Comparison of ENCODE assay signal across 8 cellular contexts in the genomic region with DNA sequence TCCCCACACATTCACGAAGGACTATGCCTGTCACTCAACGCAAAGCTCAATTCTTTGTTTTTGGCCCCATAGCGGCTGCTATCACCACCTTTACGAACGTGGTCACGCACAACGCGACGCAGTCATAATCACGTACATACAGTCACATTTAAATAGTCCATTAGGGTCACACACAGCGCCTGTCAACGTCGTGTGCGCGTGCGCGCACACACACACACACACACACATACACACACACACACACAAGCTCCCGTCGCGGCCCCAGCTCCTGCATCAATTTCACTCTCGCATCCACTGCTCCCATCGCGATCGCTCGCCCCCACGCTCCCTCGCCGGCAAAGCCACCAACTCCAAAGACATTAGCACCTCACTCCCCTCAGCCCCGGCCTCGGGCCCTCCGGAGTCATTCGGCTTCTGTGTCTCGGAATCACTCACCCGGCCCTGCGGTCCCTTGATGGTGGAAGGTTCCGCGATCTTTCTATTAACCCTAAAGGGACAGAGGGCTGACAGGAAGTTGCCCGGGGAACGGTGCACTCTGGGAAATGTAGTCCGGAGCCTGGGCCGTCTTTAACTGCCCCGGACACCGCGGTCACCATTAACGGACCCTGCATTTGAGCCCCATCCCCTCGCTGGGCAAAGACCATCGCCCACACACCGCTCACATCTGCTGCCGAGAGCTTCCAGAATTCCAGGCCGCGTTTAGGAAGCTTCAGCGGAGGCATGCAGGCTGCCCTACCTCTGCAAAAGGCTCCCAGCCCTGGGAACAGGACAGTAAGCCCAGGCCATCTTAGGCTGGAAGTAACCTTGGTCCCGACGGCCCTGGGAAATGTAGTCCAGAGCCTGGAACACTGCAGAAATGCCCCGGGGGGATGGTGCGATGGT. TPM values are rescaled to one million over a fixed set of nuclear protein-coding genes. Genes with fewer than 3 reads are reported as not detected.
DNase-seq lines count a peak whose midpoint lies in the region; FAIRE-seq and TF ChIP-seq lines count a peak whose summit lies in the region.

ZNF790 (minus strand) TSS at position 486 of the 882 bp plus-strand sequence. CDS start 12,768 bp downstream, outside the sequence.

- H3K9me3 ChIP-seq in astrocyte (ENCODE audit: insufficient read depth, low read depth, low read length) (no peaks in the 10 kb centered on the region), vagina (peaks cover 7% of the 10 kb centered on the region)

- TF ChIP-seq CTCF in GM06990 (IDR thresholded peaks at IDR 0.05; ENCODE audit: insufficient read depth, low read length, poor library complexity, severe bottlenecking) = no peak
- no peak for TF ChIP-seq CTCF in HFF-Myc (IDR thresholded peaks at IDR 0.05; ENCODE audit: low read depth, low read length, missing control alignments)
- no peak for TF ChIP-seq CTCF in astrocyte (IDR thresholded peaks at IDR 0.05; ENCODE audit: insufficient read depth, low read depth, low read length)
- TF ChIP-seq CTCF in vagina (IDR thresholded peaks at IDR 0.05) = no peak

- H3K4me2 ChIP-seq in astrocyte (ENCODE audit: low read length) = peak within 1 kb of the TSS; percentile 98

- intact Hi-C loops in vagina (cut with DNase I) = no loop called here

- FAIRE-seq in astrocyte (lab: Jason Lieb, UNC) = peak; percentile 49

- peak within 1 kb of the TSS; percentile 80 for H3K27ac ChIP-seq in astrocyte (ENCODE audit: low read depth, low read length)
- peak within 1 kb of the TSS; percentile 85 for H3K27ac ChIP-seq in rectal smooth muscle tissue (ENCODE audit: low read depth, low read length)
- H3K27ac ChIP-seq in vagina = peak within 1 kb of the TSS; percentile 80

- H3K4me3 Mint-ChIP-seq in T-helper 2 cell treated with Interferon-gamma antibody and Interleukin-4, amounts not matched to agents 5 μg/mL and 100 μg/mL, for 36 hours = no peak within 1 kb of the TSS
- H3K4me3 Mint-ChIP-seq in astrocyte (ENCODE audit: unreplicated experiment) = no peak within 1 kb of the TSS

- H3K27ac Mint-ChIP-seq in T-helper 2 cell treated with Interferon-gamma antibody and Interleukin-4, amounts not matched to agents 5 μg/mL and 100 μg/mL, for 36 hours = no peak within 1 kb of the TSS
- H3K27ac Mint-ChIP-seq in astrocyte (ENCODE audit: unreplicated experiment) = no peak within 1 kb of the TSS

- H4K20me1 ChIP-seq in astrocyte (ENCODE audit: insufficient read depth, low read length) = no peaks in the 10 kb centered on the region

- H3K9ac ChIP-seq in astrocyte (ENCODE audit: low read length) (peak within 1 kb of the TSS; percentile 89), rectal smooth muscle tissue (ENCODE audit: low read length) (peak within 1 kb of the TSS; percentile 76)

- TF ChIP-seq POLR2A in vagina (IDR thresholded peaks at IDR 0.05) = no peak

- peak within 1 kb of the TSS; percentile 98 for H2AFZ ChIP-seq in astrocyte (ENCODE audit: low read depth, low read length)

- H3K4me3 ChIP-seq in GM06990 (replicated peaks; ENCODE audit: low read depth, low read length) (peak within 1 kb of the TSS; percentile 86), HFF-Myc (replicated peaks; ENCODE audit: low read depth, low read length) (peak within 1 kb of the TSS; percentile 59), astrocyte (ENCODE audit: insufficient read depth, low read depth, low read length) (peak within 1 kb of the TSS; percentile 92), rectal smooth muscle tissue (ENCODE audit: low read length) (peak within 1 kb of the TSS; percentile 79), vagina (peak within 1 kb of the TSS; percentile 49 to 73)

- H3K9me3 Mint-ChIP-seq in T-helper 2 cell treated with Interferon-gamma antibody and Interleukin-4, amounts not matched to agents 5 μg/mL and 100 μg/mL, for 36 hours = peaks cover 50% of the 10 kb centered on the region
- peaks cover 37% of the 10 kb centered on the region for H3K9me3 Mint-ChIP-seq in astrocyte (ENCODE audit: unreplicated experiment)

- H3K79me2 ChIP-seq in astrocyte (ENCODE audit: insufficient read depth, low read length) = peaks cover 42% of the 10 kb centered on the region

- H3K27me3 ChIP-seq in GM06990 (replicated peaks; ENCODE audit: control insufficient read depth, insufficient read depth, low read length) = no peaks in the 10 kb centered on the region
- H3K27me3 ChIP-seq in astrocyte (ENCODE audit: insufficient read depth, low read length) = no peaks in the 10 kb centered on the region
- H3K27me3 ChIP-seq in rectal smooth muscle tissue (ENCODE audit: control insufficient read depth, insufficient read depth, low read length) = no peaks in the 10 kb centered on the region
- no peaks in the 10 kb centered on the region for H3K27me3 ChIP-seq in vagina

- peaks cover 3% of the 10 kb centered on the region for H3K4me1 Mint-ChIP-seq in T-helper 2 cell treated with Interferon-gamma antibody and Interleukin-4, amounts not matched to agents 5 μg/mL and 100 μg/mL, for 36 hours (ENCODE audit: low read depth)
- peaks cover 4% of the 10 kb centered on the region for H3K4me1 Mint-ChIP-seq in astrocyte (ENCODE audit: low read depth, unreplicated experiment)

- DNase-seq in GM06990 (ENCODE audit: extremely low read depth, insufficient read length) (peak; percentile 91), HFF-Myc (ENCODE audit: extremely low read depth, low read depth) (peak; percentile 68), NCI-H128 (lab: John Stamatoyannopoulos, UW; ENCODE audit: unreplicated experiment) (peak; percentile 73), astrocyte (ENCODE audit: low read depth) (peak; percentile 88), hepatic stellate cell (ENCODE audit: low spot score) (peak; percentile 85), vagina (ENCODE audit: extremely low spot score in 2 of 2) (peak in 1 of 2 donors; percentile 87)
- peak; percentile 85 for DNase-seq in T-helper 2 cell treated with Interferon-gamma antibody and Interleukin-4, amounts not matched to agents 5 μg/mL and 100 μg/mL, for 36 hours (ENCODE audit: low spot score)

- H3K27me3 Mint-ChIP-seq in T-helper 2 cell treated with Interferon-gamma antibody and Interleukin-4, amounts not matched to agents 5 μg/mL and 100 μg/mL, for 36 hours (ENCODE audit: low read depth) = no peaks in the 10 kb centered on the region
- H3K27me3 Mint-ChIP-seq in astrocyte (ENCODE audit: low read depth, unreplicated experiment) = no peaks in the 10 kb centered on the region

- H3K4me1 ChIP-seq in astrocyte (ENCODE audit: insufficient read depth, low read length) (peaks cover 4% of the 10 kb centered on the region), rectal smooth muscle tissue (ENCODE audit: control insufficient read depth, insufficient read depth, low read length) (no peaks in the 10 kb centered on the region), vagina (peaks cover 9% of the 10 kb centered on the region)

- H3K36me3 Mint-ChIP-seq in T-helper 2 cell treated with Interferon-gamma antibody and Interleukin-4, amounts not matched to agents 5 μg/mL and 100 μg/mL, for 36 hours (ENCODE audit: low read depth) = peaks cover 53% of the 10 kb centered on the region
- H3K36me3 Mint-ChIP-seq in astrocyte (ENCODE audit: low read depth, unreplicated experiment) = peaks cover 45% of the 10 kb centered on the region

- H3K36me3 ChIP-seq in GM06990 (ENCODE audit: control insufficient read depth, insufficient read depth, low read length) = peaks cover 3% of the 10 kb centered on the region
- H3K36me3 ChIP-seq in astrocyte (ENCODE audit: insufficient read depth, low read length) = no peaks in the 10 kb centered on the region
- peaks cover 12% of the 10 kb centered on the region for H3K36me3 ChIP-seq in rectal smooth muscle tissue (ENCODE audit: control insufficient read depth, insufficient read depth, low read length)
- H3K36me3 ChIP-seq in vagina = peaks cover 0 to 29% of the 10 kb centered on the region in 2 donors

RNA-seq across cellular contexts. Expression of gene ZNF790, which starts in this region (rescaled TPM):
- total RNA-seq in astrocyte = 7.5 and 8.8 TPM in 2 replicates
- 2.5 TPM for total RNA-seq in vagina
